Comparison of ENCODE assay signal across 24 cellular contexts in the genomic region with DNA sequence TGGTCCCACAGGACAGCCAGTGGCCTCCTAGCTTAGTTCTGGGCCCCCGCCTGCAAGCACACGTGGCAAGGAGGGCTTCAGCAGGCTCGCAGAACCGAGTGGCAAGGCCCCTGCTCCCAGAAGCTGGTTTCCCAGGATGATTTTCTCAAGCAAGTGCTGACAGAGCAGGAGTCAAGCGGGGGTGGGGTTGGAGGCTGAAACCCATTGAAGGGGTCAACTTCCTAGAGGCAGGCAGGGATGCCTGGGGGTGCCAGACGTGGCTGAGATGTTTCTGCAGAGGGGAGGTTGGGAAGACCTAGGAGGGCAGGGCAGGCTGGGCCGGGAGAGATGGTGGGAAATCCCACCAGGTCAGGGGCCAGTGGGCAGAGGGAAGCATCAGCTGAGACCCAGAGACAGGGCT. TPM values are rescaled to one million over a fixed set of nuclear protein-coding genes. Genes with fewer than 3 reads are reported as not detected.
"Had no signal": no experiment of that assay in that cellular context is flagged by ENCODE, and none has a peak within 500 bp of the region (broad histone marks: within the 10 kb centered on the region; RNA-seq: fewer than 3 reads in every experiment).

No MANE protein-coding gene starts in this region.

- H3K4me3 ChIP-seq: SK-N-MC had no signal

- H3K4me3 Mint-ChIP-seq: activated B cell treated with CpG ODN at 0.5 μM for 24 hours; activated CD4-positive, alpha-beta memory T cell treated with anti-CD3 and anti-CD28 coated beads for 36 hours; activated CD4-positive, alpha-beta T cell treated with anti-CD3 and anti-CD28 coated beads, Interleukin-2, amount 10 ng/mL, durations not matched to agents 7 days and 5 days; activated naive CD4-positive, alpha-beta T cell treated with anti-CD3 and anti-CD28 coated beads for 36 hours; activated naive CD8-positive, alpha-beta T cell; activated T-helper 17 cell treated with anti-CD3 and anti-CD28 coated beads, Interleukin-2, amount 50 U/mL, for 72 hours; T-cell had no signal

- H3K27me3 Mint-ChIP-seq: activated CD4-positive, alpha-beta memory T cell treated with anti-CD3 and anti-CD28 coated beads for 36 hours; activated naive CD8-positive, alpha-beta T cell; T-cell had no signal

- DNase-seq: activated B cell treated with CpG ODN at 0.5 μM for 24 hours; activated CD4-positive, alpha-beta memory T cell treated with anti-CD3 and anti-CD28 coated beads for 36 hours; activated CD4-positive, alpha-beta T cell treated with anti-CD3 and anti-CD28 coated beads, Interleukin-2, amount 10 ng/mL, durations not matched to agents 7 days and 5 days; activated gamma-delta T cell; activated naive CD4-positive, alpha-beta T cell treated with anti-CD3 and anti-CD28 coated beads for 36 hours; activated T-cell treated with anti-CD3 and anti-CD28 coated beads for 4 hours; activated T-cell treated with anti-CD3 and anti-CD28 coated beads, Interleukin-2, amount 50 U/mL, for 48 hours; cerebellar nuclear complex; KG1; NCI-H1092; NCI-H1930; NCI-H2171; NCI-H2227 treated with DMSO at 0.1 percent for 48 hours; NCI-H526; NCI-H774; SIG-M5; T-cell; T-helper 2 cell; T1000 had no signal

- H3K27ac ChIP-seq: SK-N-MC had no signal

- ATAC-seq: activated T-helper 17 cell treated with anti-CD3 and anti-CD28 coated beads, Interleukin-2, amount 50 U/mL, for 72 hours; T-cell had no signal

- H3K36me3 Mint-ChIP-seq: activated CD4-positive, alpha-beta memory T cell treated with anti-CD3 and anti-CD28 coated beads for 36 hours; activated naive CD8-positive, alpha-beta T cell; T-cell had no signal

- H3K9me3 Mint-ChIP-seq: activated B cell treated with CpG ODN at 0.5 μM for 24 hours; activated CD4-positive, alpha-beta memory T cell treated with anti-CD3 and anti-CD28 coated beads for 36 hours; activated CD4-positive, alpha-beta T cell treated with anti-CD3 and anti-CD28 coated beads, Interleukin-2, amount 10 ng/mL, durations not matched to agents 7 days and 5 days; activated naive CD4-positive, alpha-beta T cell treated with anti-CD3 and anti-CD28 coated beads for 36 hours; activated T-helper 17 cell treated with anti-CD3 and anti-CD28 coated beads, Interleukin-2, amount 50 U/mL, for 72 hours; T-cell had no signal

- H3K4me1 Mint-ChIP-seq: activated B cell treated with CpG ODN at 0.5 μM for 24 hours; activated CD4-positive, alpha-beta T cell treated with anti-CD3 and anti-CD28 coated beads, Interleukin-2, amount 10 ng/mL, durations not matched to agents 7 days and 5 days; activated T-helper 17 cell treated with anti-CD3 and anti-CD28 coated beads, Interleukin-2, amount 50 U/mL, for 72 hours; T-cell had no signal

- H3K27ac Mint-ChIP-seq: activated B cell treated with CpG ODN at 0.5 μM for 24 hours; activated CD4-positive, alpha-beta memory T cell treated with anti-CD3 and anti-CD28 coated beads for 36 hours; activated CD4-positive, alpha-beta T cell treated with anti-CD3 and anti-CD28 coated beads, Interleukin-2, amount 10 ng/mL, durations not matched to agents 7 days and 5 days; activated naive CD4-positive, alpha-beta T cell treated with anti-CD3 and anti-CD28 coated beads for 36 hours; activated naive CD8-positive, alpha-beta T cell; activated T-helper 17 cell treated with anti-CD3 and anti-CD28 coated beads, Interleukin-2, amount 50 U/mL, for 72 hours; T-cell had no signal

RNA-seq across cellular contexts. Expression of a gene that starts 51.1 kb away (rescaled TPM):
- total RNA-seq: MCF 10A, NCI-H460 had no signal
